8 cellular contexts compared by ENCODE assay signal in the genomic region with DNA sequence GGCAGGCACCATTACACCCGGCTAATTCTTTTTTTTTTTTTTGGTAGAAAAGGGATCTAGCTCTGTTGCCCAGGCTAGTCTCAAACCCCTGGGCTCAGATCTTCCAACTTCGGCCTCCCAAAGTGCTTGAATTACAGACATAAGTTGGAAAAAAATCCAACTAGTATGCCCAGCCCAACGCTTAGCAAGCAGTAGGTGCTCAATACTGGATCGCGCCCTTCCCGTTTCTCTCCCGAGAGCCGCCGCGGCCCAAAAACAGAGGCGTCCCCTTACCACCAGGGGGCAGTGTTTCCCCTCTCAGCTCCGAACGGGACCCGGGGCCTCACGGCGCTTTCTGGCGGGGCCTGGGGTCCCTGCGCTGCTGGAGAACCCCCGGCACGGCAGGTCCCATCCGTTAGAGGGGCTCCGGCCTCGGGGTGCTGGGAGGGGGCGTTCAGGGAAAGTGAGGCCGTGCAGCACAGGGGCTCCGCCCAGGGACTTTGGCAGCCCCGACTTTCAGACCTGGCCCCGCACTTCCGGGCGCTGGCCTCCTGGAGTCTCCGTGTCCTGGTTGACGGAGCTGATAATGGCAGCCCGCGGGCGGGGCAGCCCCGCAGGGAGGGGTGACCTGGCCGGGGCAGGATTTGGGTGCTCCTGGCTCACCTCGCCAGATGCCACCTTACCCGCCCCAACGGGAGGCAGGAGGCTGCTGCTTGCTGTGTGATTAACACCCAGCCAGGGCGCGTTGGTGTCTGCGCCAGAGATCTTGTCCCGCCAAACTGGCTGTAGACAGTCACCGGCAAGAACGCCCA. TPM values are rescaled to one million over a fixed set of nuclear protein-coding genes. Genes with fewer than 3 reads are reported as not detected.
A peak's percentile ranks its signal among the peaks of the same experiment; 100 is the strongest.
DNase-seq lines count a peak whose midpoint lies in the region; ATAC-seq and TF ChIP-seq lines count a peak whose summit lies in the region.

No MANE protein-coding gene starts in this region.

- ATAC-seq in GM18511 (IDR thresholded peaks at IDR 0.05; ENCODE audit: unreplicated experiment) = peak; percentile 68

- peak overlapping the region; percentile 70 for H3K9ac ChIP-seq in HUES6 (ENCODE audit: low read length)

- H3K4me3 ChIP-seq in A673 (ENCODE audit: low read depth, low read length, poor library complexity, severe bottlenecking) (peak overlapping the region; percentile 56), HUES6 (ENCODE audit: low read depth, low read length) (peak overlapping the region; percentile 75), esophagus muscularis mucosa (peak overlapping the region; percentile 67 to 76 (median 70))

- H3K36me3 ChIP-seq in A673 (ENCODE audit: insufficient read depth, low read length, poor library complexity, severe bottlenecking) (no peaks in the 10 kb centered on the region), HUES6 (ENCODE audit: control insufficient read depth, insufficient read depth, low read length) (no peaks in the 10 kb centered on the region), esophagus muscularis mucosa (no peaks in the 10 kb centered on the region)

- H3K4me1 ChIP-seq in A673 (ENCODE audit: insufficient read depth, low read length, poor library complexity, severe bottlenecking) (no peaks in the 10 kb centered on the region), HUES6 (ENCODE audit: control insufficient read depth, insufficient read depth, low read length) (peaks cover 7% of the 10 kb centered on the region; the same call in 1 of the 2 replicates), esophagus muscularis mucosa (peaks cover 9 to 15% (median 13%) of the 10 kb centered on the region in 4 donors)

- CTCF ChIA-PET in A673 (lab: Charles Lee) = interaction anchor here (0.5 to 1.6 kb wide), 19 partner anchors 8 to 948 kb away, joined by 3 to 23 read pairs (median 5); a partner anchor contains a TSS

- intact Hi-C loops in A673 (cut with micrococcal nuclease; ENCODE audit: unreplicated experiment) (loop anchor here (1.0 to 2.0 kb wide), 2 partner anchors 46 to 53 kb away; no protein-coding TSS in a partner anchor), esophagus muscularis mucosa (cut with DNase I) (loop anchor here (2.0 to 5.0 kb wide), 2 partner anchors 45 to 95 kb away; a partner anchor contains a TSS)

- TF ChIP-seq EP300 in esophagus muscularis mucosa (IDR thresholded peaks at IDR 0.05) = no peak

- DNase-seq in A673 (ENCODE audit: low spot score) = peak; percentile 90
- peak; percentile 91 for DNase-seq in OCI-M1 (lab: John Stamatoyannopoulos, UW)
- DNase-seq in activated T-cell treated with anti-CD3 and anti-CD28 coated beads, Interleukin-2, amount 50 U/mL, for 1 hour = peak; percentile 88
- peak; percentile 96 for DNase-seq in esophagus muscularis mucosa (ENCODE audit: extremely low spot score)
- peak; percentile 72 for DNase-seq in myocyte (ENCODE audit: low read depth)
- peak; percentile 69 to 70 for DNase-seq in stimulated activated CD8-positive, alpha-beta memory T cell treated with anti-CD3 and anti-CD28 coated beads, Interleukin-7, amount 100 ng/mL, for 4 hours (ENCODE audit: low read depth in 2 of 2)

- POLR2A ChIA-PET in A673 (lab: Charles Lee; ENCODE audit: low non-redundant PET) = interaction anchor here (0.6 kb wide), 1 partner anchor 110 kb away, joined by 5 read pairs; no protein-coding TSS in a partner anchor

- H3K9me3 ChIP-seq in A673 (ENCODE audit: low read depth, low read length, poor library complexity, severe bottlenecking) (no peaks in the 10 kb centered on the region), HUES6 (ENCODE audit: control insufficient read depth, insufficient read depth, low read depth, low read length) (no peaks in the 10 kb centered on the region), esophagus muscularis mucosa (no peaks in the 10 kb centered on the region)

- peak overlapping the region; percentile 61 for H3K27ac ChIP-seq in A673 (ENCODE audit: low read depth, low read length, poor library complexity, severe bottlenecking)
- H3K27ac ChIP-seq in HUES6 (ENCODE audit: low read depth, low read length) = no peak overlapping the region
- peak overlapping the region; percentile 74 to 79 (median 75) for H3K27ac ChIP-seq in esophagus muscularis mucosa (replicated peaks in 1 of 4)

- no peak for TF ChIP-seq POLR2A in esophagus muscularis mucosa (IDR thresholded peaks at IDR 0.05; ENCODE audit: low read depth)

- TF ChIP-seq CTCF in A673 (conservative IDR thresholded peaks at IDR 0.05; ENCODE audit: low read depth, low read length) = peak; percentile 96
- TF ChIP-seq CTCF in esophagus muscularis mucosa (IDR thresholded peaks at IDR 0.05) = peak; percentile 97 to 98 (median 97)

- no TSS peak for BruUV-seq in A673 (replicated peaks; lab: Mats Ljungman, UMichigan)

- H3K27me3 ChIP-seq in A673 (replicated peaks; ENCODE audit: insufficient read depth, low read depth, low read length, poor library complexity) = no peaks in the 10 kb centered on the region
- H3K27me3 ChIP-seq in HUES6 (ENCODE audit: control insufficient read depth, insufficient read depth, low read length) = no peaks in the 10 kb centered on the region
- peaks cover 0 to 12% (median 0%) of the 10 kb centered on the region in 4 donors for H3K27me3 ChIP-seq in esophagus muscularis mucosa

- 9% methylated on average over 12 of the region's 46 CpGs for WGBS in esophagus muscularis mucosa

RNA-seq across cellular contexts. Expression of a gene that starts 15.2 kb away (rescaled TPM):
- 0.80 and 1.4 TPM in 2 replicates for total RNA-seq in A673 (2021)
- 1 to 10 TPM; 1.7 to 4.6 (median 4.3) TPM for total RNA-seq in esophagus muscularis mucosa
- not detected in 2 replicates for total RNA-seq in myocyte
- 5.2 TPM for polyA plus RNA-seq in myocyte (2012)
